Comparison of ENCODE assay signal across 16 cellular contexts in the genomic region with DNA sequence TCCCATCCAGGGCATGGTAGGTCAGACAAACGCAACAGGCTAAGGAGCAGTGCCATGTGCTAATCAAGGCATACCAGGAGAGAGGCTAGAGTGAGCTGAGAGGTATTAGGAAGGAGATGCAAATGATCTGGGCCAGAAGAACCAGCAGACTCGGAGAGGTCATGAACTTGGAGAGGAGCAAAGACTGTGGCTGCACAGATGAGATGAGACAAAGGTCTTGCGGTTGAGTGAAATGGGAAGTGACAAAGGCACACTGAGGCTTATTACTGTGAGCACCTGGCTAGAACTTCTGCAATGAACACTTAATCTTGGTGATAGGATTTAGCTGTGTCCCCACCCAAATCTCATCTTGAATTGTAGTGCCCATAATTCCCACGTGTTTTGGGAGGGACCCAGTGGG.
DNase-seq lines count a peak whose midpoint lies in the region; ATAC-seq and TF ChIP-seq lines count a peak whose summit lies in the region.
"Had no signal": no experiment of that assay in that cellular context is flagged by ENCODE, and none has a peak within 500 bp of the region (broad histone marks: within the 10 kb centered on the region; RNA-seq: fewer than 3 reads in every experiment).

No MANE protein-coding gene starts in this region.

- no peaks in the 10 kb centered on the region for H3K27me3 Mint-ChIP-seq in Calu3 (ENCODE audit: unreplicated experiment)
- peaks cover 2% of the 10 kb centered on the region for H3K27me3 Mint-ChIP-seq in activated T-helper 2 cell treated with anti-CD3 and anti-CD28 coated beads, Interferon-gamma antibody, Interleukin-2, Interleukin-4, amounts not matched to agents 10 μg/mL and 5 μg/mL and 100 μg/mL, durations not matched to agents 14 hours and 24 hours and 36 hours (ENCODE audit: low read depth)
- H3K27me3 Mint-ChIP-seq: CD8-positive, alpha-beta memory T cell had no signal

- TF ChIP-seq CTCF in Calu3 (IDR thresholded peaks at IDR 0.05; ENCODE audit: unreplicated experiment) = no peak

- no peaks in the 10 kb centered on the region for H3K36me3 Mint-ChIP-seq in Calu3 (ENCODE audit: insufficient read depth, unreplicated experiment)
- H3K36me3 Mint-ChIP-seq in activated T-helper 2 cell treated with anti-CD3 and anti-CD28 coated beads, Interferon-gamma antibody, Interleukin-2, Interleukin-4, amounts not matched to agents 10 μg/mL and 5 μg/mL and 100 μg/mL, durations not matched to agents 14 hours and 24 hours and 36 hours (ENCODE audit: low read depth) = no peaks in the 10 kb centered on the region

- no peak overlapping the region for H3K27ac Mint-ChIP-seq in Calu3 (ENCODE audit: unreplicated experiment)
- H3K27ac Mint-ChIP-seq in activated T-helper 2 cell treated with anti-CD3 and anti-CD28 coated beads, Interferon-gamma antibody, Interleukin-2, Interleukin-4, amounts not matched to agents 10 μg/mL and 5 μg/mL and 100 μg/mL, durations not matched to agents 14 hours and 24 hours and 36 hours = no peak overlapping the region
- H3K27ac Mint-ChIP-seq: CD8-positive, alpha-beta memory T cell; HFFc6 had no signal

- no TSS peak for BruUV-seq in Calu3 (replicated peaks; lab: Mats Ljungman, UMichigan)

- intact Hi-C loops in Calu3 (cut with micrococcal nuclease; ENCODE audit: unreplicated experiment) = no loop called here
- intact Hi-C loops in activated T-helper 2 cell treated with anti-CD3 and anti-CD28 coated beads, Interferon-gamma antibody, Interleukin-2, Interleukin-4, amounts not matched to agents 10 μg/mL and 5 μg/mL and 100 μg/mL, durations not matched to agents 14 hours and 24 hours and 36 hours (cut with micrococcal nuclease) = no loop called here

- peak; percentile 49 for DNase-seq in RPMI8226
- DNase-seq in Calu3 = no peak
- no peak for DNase-seq in GF-D8 (lab: John Stamatoyannopoulos, UW)
- DNase-seq in COLO668 (lab: John Stamatoyannopoulos, UW; ENCODE audit: unreplicated experiment) = no peak
- DNase-seq in activated T-helper 2 cell treated with anti-CD3 and anti-CD28 coated beads, Interferon-gamma antibody, Interleukin-2, Interleukin-4, amounts not matched to agents 10 μg/mL and 5 μg/mL and 100 μg/mL, durations not matched to agents 14 hours and 24 hours and 36 hours (ENCODE audit: low spot score) = no peak
- DNase-seq: activated CD4-positive, alpha-beta T cell treated with anti-CD3 and anti-CD28 coated beads, Interleukin-2, amount 50 U/mL, for 1 hour; amygdala; CD8-positive, alpha-beta memory T cell; HFFc6; NCI-H1417 treated with DMSO at 0.1 percent for 48 hours; nucleus accumbens; upper lobe of right lung had no signal

- H3K4me3 Mint-ChIP-seq in Calu3 (ENCODE audit: low read depth, unreplicated experiment) = no peak overlapping the region
- H3K4me3 Mint-ChIP-seq in activated T-helper 2 cell treated with anti-CD3 and anti-CD28 coated beads, Interferon-gamma antibody, Interleukin-2, Interleukin-4, amounts not matched to agents 10 μg/mL and 5 μg/mL and 100 μg/mL, durations not matched to agents 14 hours and 24 hours and 36 hours (ENCODE audit: low read depth) = no peak overlapping the region
- H3K4me3 Mint-ChIP-seq: CD8-positive, alpha-beta memory T cell; HFFc6 had no signal

- ATAC-seq in GM18517 (IDR thresholded peaks at IDR 0.05; ENCODE audit: unreplicated experiment) (peak; percentile 84), GM21447 (IDR thresholded peaks at IDR 0.05; ENCODE audit: unreplicated experiment) (peak; percentile 99), HG03103 (IDR thresholded peaks at IDR 0.05; ENCODE audit: low read depth, unreplicated experiment) (peak; percentile 99)
- ATAC-seq: Right ventricle myocardium inferior, upper lobe of right lung had no signal

- H3K4me1 Mint-ChIP-seq in Calu3 (ENCODE audit: low read depth, unreplicated experiment) = no peaks in the 10 kb centered on the region
- H3K4me1 Mint-ChIP-seq in activated T-helper 2 cell treated with anti-CD3 and anti-CD28 coated beads, Interferon-gamma antibody, Interleukin-2, Interleukin-4, amounts not matched to agents 10 μg/mL and 5 μg/mL and 100 μg/mL, durations not matched to agents 14 hours and 24 hours and 36 hours (ENCODE audit: low read depth) = no peaks in the 10 kb centered on the region

- CTCF ChIA-PET in Calu3 (lab: Charles Lee) = no interaction called here

- H3K9me3 Mint-ChIP-seq in Calu3 (ENCODE audit: low read depth, unreplicated experiment) = peaks cover 3% of the 10 kb centered on the region
- no peaks in the 10 kb centered on the region for H3K9me3 Mint-ChIP-seq in activated T-helper 2 cell treated with anti-CD3 and anti-CD28 coated beads, Interferon-gamma antibody, Interleukin-2, Interleukin-4, amounts not matched to agents 10 μg/mL and 5 μg/mL and 100 μg/mL, durations not matched to agents 14 hours and 24 hours and 36 hours
- H3K9me3 Mint-ChIP-seq: HFFc6 had no signal
